In the genomic region with DNA sequence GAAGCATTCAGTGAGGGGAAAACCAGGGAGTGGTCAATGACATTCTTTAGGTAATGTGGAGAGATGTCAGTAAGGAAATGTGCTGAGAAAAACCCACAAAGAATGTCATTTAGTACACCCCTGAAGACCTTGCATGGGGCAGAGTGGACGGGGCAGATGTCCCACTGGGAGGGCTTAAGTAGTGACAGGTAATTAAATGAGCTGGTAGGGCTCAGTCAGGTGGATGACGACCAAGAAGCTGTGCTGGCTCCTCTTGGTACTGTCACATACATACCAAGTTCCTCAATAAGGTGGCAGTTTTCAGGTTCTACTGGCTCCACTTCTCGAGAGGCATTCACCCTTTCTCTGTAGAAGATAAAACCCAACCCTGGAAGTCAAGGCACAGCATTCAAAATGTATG, we compare ENCODE assay signal across 21 cellular contexts. TPM values are rescaled to one million over a fixed set of nuclear protein-coding genes. Genes with fewer than 3 reads are reported as not detected.
"Had no signal": no experiment of that assay in that cellular context is flagged by ENCODE, and none has a peak within 500 bp of the region (broad histone marks: within the 10 kb centered on the region; RNA-seq: fewer than 3 reads in every experiment).

No MANE protein-coding gene starts in this region.

- H3K4me1 Mint-ChIP-seq: neural crest cell had no signal

- H3K27ac Mint-ChIP-seq: type B pancreatic cell had no signal

- H3K36me3 Mint-ChIP-seq: naive thymus-derived CD8-positive, alpha-beta T cell; type B pancreatic cell had no signal

- H3K36me3 ChIP-seq: gastrocnemius medialis, sigmoid colon had no signal

- H3K9me3 ChIP-seq: gastrocnemius medialis, mucosa of descending colon, psoas muscle, sigmoid colon had no signal

- H3K79me2 ChIP-seq: parathyroid adenoma had no signal

- FAIRE-seq: urothelium cell line had no signal

- H3K4me1 ChIP-seq: gastrocnemius medialis, psoas muscle had no signal

- H3K9me3 Mint-ChIP-seq: naive thymus-derived CD8-positive, alpha-beta T cell; neural crest cell; type B pancreatic cell had no signal

- ATAC-seq: esophagus mucosa; gastrocnemius medialis; left lobe of liver; mucosa of descending colon; naive thymus-derived CD8-positive, alpha-beta T cell; psoas muscle had no signal

- H3K9ac ChIP-seq: parathyroid adenoma had no signal

- H3K27ac ChIP-seq: coronary artery, gastrocnemius medialis, parathyroid adenoma, psoas muscle, sigmoid colon, skin epidermis had no signal

- H2AFZ ChIP-seq: parathyroid adenoma had no signal

- DNase-seq: effector CD4-positive, alpha-beta T cell; gastrocnemius medialis; glutamatergic neuron; islet precursor cell; mammary epithelial cell; mucosa of descending colon; naive thymus-derived CD8-positive, alpha-beta T cell; occipital lobe; psoas muscle; sigmoid colon; stimulated activated CD4-positive, alpha-beta T cell treated with anti-CD3 and anti-CD28 coated beads, Interleukin-12 subunit alpha, Interleukin-12 subunit beta, amount 100 ng/mL, for 4 hours; stimulated activated naive CD4-positive, alpha-beta T cell treated with Interleukin-2 at 50 U/mL for 16 hours had no signal

- H3K4me3 Mint-ChIP-seq: naive thymus-derived CD8-positive, alpha-beta T cell; neural crest cell; type B pancreatic cell had no signal

- H3K4me3 ChIP-seq: coronary artery, gastrocnemius medialis, mucosa of descending colon, psoas muscle, sigmoid colon, skin epidermis had no signal

RNA-seq across cellular contexts. Expression of gene PON3, which starts 1.8 kb away (rescaled TPM):
- total RNA-seq: chondrocyte; naive thymus-derived CD8-positive, alpha-beta T cell; neural crest cell had no signal
- polyA plus RNA-seq: naive thymus-derived CD8-positive, alpha-beta T cell had no signal
